ENCODE assay signal across 1 cellular context in genomic region chr10:72800000-72800740, GRCh38.
TF ChIP-seq lines count a peak whose summit lies in the region.

No MANE protein-coding gene starts in this region.

TF ChIP-seq in K562, 482 proteins besides CTCF, POLR2A, EP300 and RAD21 (continued from another document and continues in another):
- TF ChIP-seq, protein P1, sequence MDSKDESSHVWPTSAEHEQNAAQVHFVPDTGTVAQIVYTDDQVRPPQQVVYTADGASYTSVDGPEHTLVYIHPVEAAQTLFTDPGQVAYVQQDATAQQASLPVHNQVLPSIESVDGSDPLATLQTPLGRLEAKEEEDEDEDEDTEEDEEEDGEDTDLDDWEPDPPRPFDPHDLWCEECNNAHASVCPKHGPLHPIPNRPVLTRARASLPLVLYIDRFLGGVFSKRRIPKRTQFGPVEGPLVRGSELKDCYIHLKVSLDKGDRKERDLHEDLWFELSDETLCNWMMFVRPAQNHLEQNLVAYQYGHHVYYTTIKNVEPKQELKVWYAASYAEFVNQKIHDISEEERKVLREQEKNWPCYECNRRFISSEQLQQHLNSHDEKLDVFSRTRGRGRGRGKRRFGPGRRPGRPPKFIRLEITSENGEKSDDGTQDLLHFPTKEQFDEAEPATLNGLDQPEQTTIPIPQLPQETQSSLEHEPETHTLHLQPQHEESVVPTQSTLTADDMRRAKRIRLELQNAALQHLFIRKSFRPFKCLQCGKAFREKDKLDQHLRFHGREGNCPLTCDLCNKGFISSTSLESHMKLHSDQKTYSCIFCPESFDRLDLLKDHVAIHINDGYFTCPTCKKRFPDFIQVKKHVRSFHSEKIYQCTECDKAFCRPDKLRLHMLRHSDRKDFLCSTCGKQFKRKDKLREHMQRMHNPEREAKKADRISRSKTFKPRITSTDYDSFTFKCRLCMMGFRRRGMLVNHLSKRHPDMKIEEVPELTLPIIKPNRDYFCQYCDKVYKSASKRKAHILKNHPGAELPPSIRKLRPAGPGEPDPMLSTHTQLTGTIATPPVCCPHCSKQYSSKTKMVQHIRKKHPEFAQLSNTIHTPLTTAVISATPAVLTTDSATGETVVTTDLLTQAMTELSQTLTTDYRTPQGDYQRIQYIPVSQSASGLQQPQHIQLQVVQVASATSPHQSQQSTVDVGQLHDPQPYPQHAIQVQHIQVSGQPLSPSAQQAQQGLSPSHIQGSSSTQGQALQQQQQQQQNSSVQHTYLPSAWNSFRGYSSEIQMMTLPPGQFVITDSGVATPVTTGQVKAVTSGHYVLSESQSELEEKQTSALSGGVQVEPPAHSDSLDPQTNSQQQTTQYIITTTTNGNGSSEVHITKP (IDR thresholded peaks at IDR 0.05; ENCODE audit: partially characterized antibody) = no peak
- no peak for TF ChIP-seq PHF21A (IDR thresholded peaks at IDR 0.05; ENCODE audit: borderline replicate concordance, low read depth)
- TF ChIP-seq, protein P2, sequence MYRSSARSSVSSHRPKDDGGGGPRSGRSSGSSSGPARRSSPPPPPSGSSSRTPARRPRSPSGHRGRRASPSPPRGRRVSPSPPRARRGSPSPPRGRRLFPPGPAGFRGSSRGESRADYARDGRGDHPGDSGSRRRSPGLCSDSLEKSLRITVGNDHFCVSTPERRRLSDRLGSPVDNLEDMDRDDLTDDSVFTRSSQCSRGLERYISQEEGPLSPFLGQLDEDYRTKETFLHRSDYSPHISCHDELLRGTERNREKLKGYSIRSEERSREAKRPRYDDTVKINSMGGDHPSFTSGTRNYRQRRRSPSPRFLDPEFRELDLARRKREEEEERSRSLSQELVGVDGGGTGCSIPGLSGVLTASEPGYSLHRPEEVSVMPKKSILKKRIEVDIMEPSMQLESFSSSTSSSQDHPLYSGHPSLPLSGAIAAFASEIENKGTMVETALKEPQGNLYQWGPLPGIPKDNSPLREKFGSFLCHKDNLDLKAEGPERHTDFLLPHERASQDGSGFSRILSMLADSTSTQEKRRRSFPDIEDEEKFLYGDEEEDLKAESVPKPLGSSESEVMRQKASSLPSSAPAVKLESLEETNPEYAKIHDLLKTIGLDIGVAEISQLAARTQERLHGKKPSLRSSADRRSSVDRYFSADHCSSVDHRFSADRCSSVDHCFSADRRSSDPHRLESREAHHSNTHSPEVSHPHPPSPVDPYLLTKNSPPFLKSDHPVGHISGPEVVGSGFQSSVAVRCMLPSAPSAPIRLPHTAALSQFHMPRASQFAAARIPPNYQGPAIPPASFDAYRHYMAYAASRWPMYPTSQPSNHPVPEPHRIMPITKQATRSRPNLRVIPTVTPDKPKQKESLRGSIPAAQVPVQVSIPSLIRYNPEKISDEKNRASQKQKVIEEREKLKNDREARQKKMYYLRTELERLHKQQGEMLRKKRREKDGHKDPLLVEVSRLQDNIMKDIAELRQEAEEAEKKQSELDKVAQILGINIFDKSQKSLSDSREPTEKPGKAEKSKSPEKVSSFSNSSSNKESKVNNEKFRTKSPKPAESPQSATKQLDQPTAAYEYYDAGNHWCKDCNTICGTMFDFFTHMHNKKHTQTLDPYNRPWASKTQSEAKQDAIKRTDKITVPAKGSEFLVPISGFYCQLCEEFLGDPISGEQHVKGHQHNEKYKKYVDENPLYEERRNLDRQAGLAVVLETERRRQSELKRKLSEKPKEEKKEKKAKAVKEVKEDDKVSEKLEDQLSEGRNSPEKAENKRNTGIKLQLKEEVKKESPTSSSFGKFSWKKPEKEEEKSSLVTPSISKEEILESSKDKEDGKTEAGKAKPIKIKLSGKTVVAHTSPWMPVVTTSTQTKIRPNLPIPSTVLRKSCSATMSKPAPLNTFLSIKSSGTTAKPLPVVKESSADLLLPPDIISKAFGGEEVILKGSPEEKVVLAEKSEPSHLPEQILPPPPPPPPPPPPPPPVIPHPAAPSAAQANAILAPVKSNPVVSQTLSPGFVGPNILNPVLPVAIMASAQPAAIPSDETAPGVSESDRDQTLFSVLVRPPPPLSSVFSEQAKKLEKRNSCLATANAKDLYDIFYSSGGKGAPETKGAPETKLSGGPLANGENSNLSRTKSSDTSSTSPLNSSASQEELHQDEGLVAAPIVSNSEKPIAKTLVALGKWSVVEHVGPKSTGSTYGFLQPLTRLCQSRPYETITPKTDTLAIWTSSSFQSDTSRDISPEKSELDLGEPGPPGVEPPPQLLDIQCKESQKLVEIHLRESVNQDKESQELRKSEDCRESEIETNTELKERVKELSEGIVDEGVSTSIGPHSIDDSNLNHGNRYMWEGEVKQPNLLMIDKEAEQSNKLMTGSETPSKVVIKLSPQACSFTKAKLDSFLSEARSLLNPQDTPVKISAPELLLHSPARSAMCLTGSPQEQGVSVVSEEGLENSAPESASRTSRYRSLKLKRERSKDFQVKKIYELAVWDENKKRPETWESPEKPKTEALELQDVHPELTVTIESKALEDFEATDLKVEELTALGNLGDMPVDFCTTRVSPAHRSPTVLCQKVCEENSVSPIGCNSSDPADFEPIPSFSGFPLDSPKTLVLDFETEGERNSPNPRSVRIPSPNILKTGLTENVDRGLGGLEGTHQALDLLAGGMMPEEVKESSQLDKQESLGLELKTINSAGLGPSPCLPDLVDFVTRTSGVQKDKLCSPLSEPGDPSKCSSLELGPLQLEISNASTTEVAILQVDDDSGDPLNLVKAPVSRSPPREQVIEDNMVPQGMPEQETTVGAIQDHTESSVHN (IDR thresholded peaks at IDR 0.05; ENCODE audit: borderline replicate concordance in 1 of 2, low read depth in 1 of 2) = 0 out of 4 replicates have a peak, but pooled peaks of 1 of the 2 experiments have one; percentile 31
- no peak for TF ChIP-seq ZNF408 (CRISPR knock-in tag; IDR thresholded peaks at IDR 0.05; ENCODE audit: low read depth)
- TF ChIP-seq TRIM28 (IDR thresholded peaks at IDR 0.05) = no peak
- peak; percentile 77 for TF ChIP-seq MTA2 (IDR thresholded peaks at IDR 0.05; ENCODE audit: low read depth)
- TF ChIP-seq STAT5A (IDR thresholded peaks at IDR 0.05; ENCODE audit: borderline replicate concordance, low read length) = peak; percentile 28; the same call in 1 of the 2 replicates
- no peak for TF ChIP-seq FOXP4 (CRISPR knock-in tag; IDR thresholded peaks at IDR 0.05; ENCODE audit: borderline replicate concordance)
- TF ChIP-seq KDM5B (IDR thresholded peaks at IDR 0.05; ENCODE audit: insufficient replicate concordance, low read depth, low read length) = no peak
- TF ChIP-seq POLR2H (tag; IDR thresholded peaks at IDR 0.05; ENCODE audit: low read depth) = no peak
- TF ChIP-seq, protein P3, sequence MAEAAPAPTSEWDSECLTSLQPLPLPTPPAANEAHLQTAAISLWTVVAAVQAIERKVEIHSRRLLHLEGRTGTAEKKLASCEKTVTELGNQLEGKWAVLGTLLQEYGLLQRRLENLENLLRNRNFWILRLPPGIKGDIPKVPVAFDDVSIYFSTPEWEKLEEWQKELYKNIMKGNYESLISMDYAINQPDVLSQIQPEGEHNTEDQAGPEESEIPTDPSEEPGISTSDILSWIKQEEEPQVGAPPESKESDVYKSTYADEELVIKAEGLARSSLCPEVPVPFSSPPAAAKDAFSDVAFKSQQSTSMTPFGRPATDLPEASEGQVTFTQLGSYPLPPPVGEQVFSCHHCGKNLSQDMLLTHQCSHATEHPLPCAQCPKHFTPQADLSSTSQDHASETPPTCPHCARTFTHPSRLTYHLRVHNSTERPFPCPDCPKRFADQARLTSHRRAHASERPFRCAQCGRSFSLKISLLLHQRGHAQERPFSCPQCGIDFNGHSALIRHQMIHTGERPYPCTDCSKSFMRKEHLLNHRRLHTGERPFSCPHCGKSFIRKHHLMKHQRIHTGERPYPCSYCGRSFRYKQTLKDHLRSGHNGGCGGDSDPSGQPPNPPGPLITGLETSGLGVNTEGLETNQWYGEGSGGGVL (CRISPR knock-in tag; IDR thresholded peaks at IDR 0.05) = no peak
- TF ChIP-seq YBX1 (IDR thresholded peaks at IDR 0.05) = no peak
- no peak for TF ChIP-seq ZBTB9 (CRISPR knock-in tag; IDR thresholded peaks at IDR 0.05)
- TF ChIP-seq ATF3 (IDR thresholded peaks at IDR 0.05) = peak; percentile 69
- TF ChIP-seq ATF3 (CRISPR knock-in tag; conservative IDR thresholded peaks at IDR 0.05) = no peak
- TF ChIP-seq, protein P4, sequence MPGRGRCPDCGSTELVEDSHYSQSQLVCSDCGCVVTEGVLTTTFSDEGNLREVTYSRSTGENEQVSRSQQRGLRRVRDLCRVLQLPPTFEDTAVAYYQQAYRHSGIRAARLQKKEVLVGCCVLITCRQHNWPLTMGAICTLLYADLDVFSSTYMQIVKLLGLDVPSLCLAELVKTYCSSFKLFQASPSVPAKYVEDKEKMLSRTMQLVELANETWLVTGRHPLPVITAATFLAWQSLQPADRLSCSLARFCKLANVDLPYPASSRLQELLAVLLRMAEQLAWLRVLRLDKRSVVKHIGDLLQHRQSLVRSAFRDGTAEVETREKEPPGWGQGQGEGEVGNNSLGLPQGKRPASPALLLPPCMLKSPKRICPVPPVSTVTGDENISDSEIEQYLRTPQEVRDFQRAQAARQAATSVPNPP (IDR thresholded peaks at IDR 0.05; ENCODE audit: borderline replicate concordance, insufficient read depth, insufficient read length) = no peak
- peak; percentile 91 to 99 for TF ChIP-seq FOXA3 (CRISPR knock-in tag; conservative IDR thresholded peaks at IDR 0.05 in 1 of 2, IDR thresholded peaks at IDR 0.05 in 1 of 2)
- TF ChIP-seq MCM5 (IDR thresholded peaks at IDR 0.05; ENCODE audit: low read depth) = no peak
- TF ChIP-seq SRF (CRISPR knock-in tag; IDR thresholded peaks at IDR 0.05) = no peak
- TF ChIP-seq CXXC5 (CRISPR knock-in tag; IDR thresholded peaks at IDR 0.05) = no peak
- TF ChIP-seq ZNF146 (CRISPR knock-in tag; IDR thresholded peaks at IDR 0.05; ENCODE audit: unreplicated experiment) = no peak
- TF ChIP-seq, protein P5, sequence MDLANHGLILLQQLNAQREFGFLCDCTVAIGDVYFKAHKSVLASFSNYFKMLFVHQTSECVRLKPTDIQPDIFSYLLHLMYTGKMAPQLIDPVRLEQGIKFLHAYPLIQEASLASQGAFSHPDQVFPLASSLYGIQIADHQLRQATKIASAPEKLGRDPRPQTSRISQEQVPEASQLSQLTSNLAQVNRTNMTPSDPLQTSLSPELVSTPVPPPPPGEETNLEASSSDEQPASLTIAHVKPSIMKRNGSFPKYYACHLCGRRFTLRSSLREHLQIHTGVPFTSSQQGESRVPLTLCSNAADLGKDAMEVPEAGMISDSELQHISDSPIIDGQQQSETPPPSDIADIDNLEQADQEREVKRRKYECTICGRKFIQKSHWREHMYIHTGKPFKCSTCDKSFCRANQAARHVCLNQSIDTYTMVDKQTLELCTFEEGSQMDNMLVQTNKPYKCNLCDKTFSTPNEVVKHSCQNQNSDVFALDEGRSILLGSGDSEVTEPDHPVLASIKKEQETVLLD (IDR thresholded peaks at IDR 0.05) = 0 out of 2 replicates have a peak, but pooled peaks have one; percentile 36
- TF ChIP-seq, protein P6, sequence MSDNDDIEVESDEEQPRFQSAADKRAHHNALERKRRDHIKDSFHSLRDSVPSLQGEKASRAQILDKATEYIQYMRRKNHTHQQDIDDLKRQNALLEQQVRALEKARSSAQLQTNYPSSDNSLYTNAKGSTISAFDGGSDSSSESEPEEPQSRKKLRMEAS (CRISPR knock-in tag; IDR thresholded peaks at IDR 0.05) = peak; percentile 39; the same call in 1 of the 2 replicates
- no peak for TF ChIP-seq GABPB1 (CRISPR knock-in tag; IDR thresholded peaks at IDR 0.05)
- TF ChIP-seq ZNF217 (CRISPR knock-in tag; IDR thresholded peaks at IDR 0.05) = no peak
- TF ChIP-seq, protein P7, sequence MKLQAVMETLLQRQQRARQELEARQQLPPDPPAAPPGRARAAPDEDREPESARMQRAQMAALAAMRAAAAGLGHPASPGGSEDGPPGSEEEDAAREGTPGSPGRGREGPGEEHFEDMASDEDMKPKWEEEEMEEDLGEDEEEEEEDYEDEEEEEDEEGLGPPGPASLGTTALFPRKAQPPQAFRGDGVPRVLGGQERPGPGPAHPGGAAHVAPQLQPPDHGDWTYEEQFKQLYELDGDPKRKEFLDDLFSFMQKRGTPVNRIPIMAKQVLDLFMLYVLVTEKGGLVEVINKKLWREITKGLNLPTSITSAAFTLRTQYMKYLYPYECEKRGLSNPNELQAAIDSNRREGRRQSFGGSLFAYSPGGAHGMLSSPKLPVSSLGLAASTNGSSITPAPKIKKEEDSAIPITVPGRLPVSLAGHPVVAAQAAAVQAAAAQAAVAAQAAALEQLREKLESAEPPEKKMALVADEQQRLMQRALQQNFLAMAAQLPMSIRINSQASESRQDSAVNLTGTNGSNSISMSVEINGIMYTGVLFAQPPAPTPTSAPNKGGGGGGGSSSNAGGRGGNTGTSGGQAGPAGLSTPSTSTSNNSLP (IDR thresholded peaks at IDR 0.05; ENCODE audit: borderline replicate concordance, low read depth, low read length) = peak; percentile 91
- no peak for TF ChIP-seq KDM4B (IDR thresholded peaks at IDR 0.05; ENCODE audit: borderline replicate concordance in 2 of 2, low read depth in 1 of 2)
- TF ChIP-seq NCOA4 (IDR thresholded peaks at IDR 0.05; ENCODE audit: partially characterized antibody) = no peak
- no peak for TF ChIP-seq PTBP1 (IDR thresholded peaks at IDR 0.05; ENCODE audit: low read depth, low read length)
- TF ChIP-seq HDAC1 (IDR thresholded peaks at IDR 0.05) = peak in 1 of 2 experiments; percentile 85; a peak in 2 of 4 replicates
- TF ChIP-seq NFYB (IDR thresholded peaks at IDR 0.05; ENCODE audit: extremely low read depth, insufficient read length) = no peak
- no peak for TF ChIP-seq ZNF316 (IDR thresholded peaks at IDR 0.05)
